In genomic region chr11:100980156-100980555, GRCh38 we compare ENCODE assay signal across 10 cellular contexts.
DNase-seq lines count a peak whose midpoint lies in the region; ATAC-seq and TF ChIP-seq lines count a peak whose summit lies in the region.
"Had no signal": no experiment of that assay in that cellular context is flagged by ENCODE, and none has a peak within 500 bp of the region (broad histone marks: within the 10 kb centered on the region; RNA-seq: fewer than 3 reads in every experiment).

No MANE protein-coding gene starts in this region.

- no peak overlapping the region for H3K9ac ChIP-seq in SK-N-SH
- H3K9ac ChIP-seq: BLaER1 had no signal

- BruUV-seq in Panc1 (replicated peaks; lab: Mats Ljungman, UMichigan) (no TSS peak), Calu3 (replicated peaks; lab: Mats Ljungman, UMichigan) (no TSS peak)

- in situ Hi-C loops in Panc1 (cut with HindIII; ENCODE audit: low pct_unique_long_range_greater_than_20kb, low sequenced_read_pairs) = no loop called here

- TF ChIP-seq RAD21 in SK-N-SH (IDR thresholded peaks at IDR 0.05; ENCODE audit: low read length) = 0 out of 2 replicates have a peak, but pooled peaks have one; percentile 9

- H3K27ac Mint-ChIP-seq in type B pancreatic cell (no peak overlapping the region), Calu3 (ENCODE audit: unreplicated experiment) (no peak overlapping the region)

- no peak overlapping the region for H3K27ac ChIP-seq in SK-N-SH (ENCODE audit: low read depth in 2 of 2, low read length in 1 of 2)
- no peak overlapping the region for H3K27ac ChIP-seq in Panc1 (ENCODE audit: low read length)
- H3K27ac ChIP-seq: BLaER1 had no signal

- H3K9me3 ChIP-seq in SK-N-SH (no peaks in the 10 kb centered on the region), Panc1 (ENCODE audit: control insufficient read depth, insufficient read depth, low read depth, low read length) (no peaks in the 10 kb centered on the region)
- H3K9me3 ChIP-seq: BLaER1 had no signal

- POLR2A ChIA-PET in SK-N-SH (lab: Yijun Ruan, JAX) = no interaction called here
- POLR2A ChIA-PET in Panc1 (lab: Charles Lee) = no interaction called here

- no peaks in the 10 kb centered on the region for H3K9me3 Mint-ChIP-seq in type B pancreatic cell
- H3K9me3 Mint-ChIP-seq in Calu3 (ENCODE audit: low read depth, unreplicated experiment) = no peaks in the 10 kb centered on the region

- H3K36me3 ChIP-seq in SK-N-SH (replicated peaks in 1 of 2; ENCODE audit: control insufficient read depth in 1 of 2, insufficient read depth in 2 of 2, low read length in 1 of 2) (no peaks in the 10 kb centered on the region), Panc1 (ENCODE audit: control insufficient read depth, insufficient read depth, low read length) (no peaks in the 10 kb centered on the region)

- H3K4me1 ChIP-seq in SK-N-SH (ENCODE audit: control insufficient read depth in 1 of 2, insufficient read depth in 2 of 2, low read depth in 1 of 2, low read length in 1 of 2) = no peaks in the 10 kb centered on the region
- no peaks in the 10 kb centered on the region for H3K4me1 ChIP-seq in Panc1 (ENCODE audit: control insufficient read depth, insufficient read depth, low read length)
- H3K4me1 ChIP-seq: BLaER1 had no signal

- no peaks in the 10 kb centered on the region for H3K9me2 ChIP-seq in SK-N-SH

- H4K20me1 ChIP-seq in SK-N-SH (ENCODE audit: insufficient read depth) = no peaks in the 10 kb centered on the region
- H4K20me1 ChIP-seq: BLaER1 had no signal

- H3K4me2 ChIP-seq in SK-N-SH = no peak overlapping the region
- H3K4me2 ChIP-seq: BLaER1 had no signal

- no peak overlapping the region for H3K4me3 ChIP-seq in SK-N-SH (ENCODE audit: low read depth in 2 of 2, low read length in 1 of 2)
- H3K4me3 ChIP-seq in Panc1 (ENCODE audit: low read depth in 2 of 2, low read length in 2 of 2) = no peak overlapping the region
- H3K4me3 ChIP-seq in fibroblast of pulmonary artery (replicated peaks; ENCODE audit: low read depth, low read length) = no peak overlapping the region
- H3K4me3 ChIP-seq: BLaER1 had no signal

- intact Hi-C loops in Panc1 (cut with micrococcal nuclease; ENCODE audit: unreplicated experiment) (no loop called here), Calu3 (cut with micrococcal nuclease; ENCODE audit: unreplicated experiment) (loop anchor here (10.0 kb wide), 1 partner anchor 455 kb away; no protein-coding TSS in a partner anchor)

- CTCF ChIA-PET in SK-N-SH (lab: Yijun Ruan, JAX) (interaction anchor here (0.8 kb wide), 1 partner anchor 28 kb away, joined by 3 read pairs; no protein-coding TSS in a partner anchor), Panc1 (lab: Charles Lee) (interaction anchor here (0.5 to 0.7 kb wide), 2 partner anchors 263 to 991 kb away, joined by 3 to 12 read pairs; no protein-coding TSS in a partner anchor), Calu3 (lab: Charles Lee) (no interaction called here)

- DNase-seq in SK-N-SH (no peak), Panc1 (ENCODE audit: low read depth, low spot score) (no peak), fibroblast of pulmonary artery (ENCODE audit: low read depth) (peak; percentile 39), type B pancreatic cell (ENCODE audit: extremely low spot score, unreplicated experiment) (no peak), Calu3 (no peak), NCI-H1436 (lab: John Stamatoyannopoulos, UW) (no peak)
- DNase-seq: activated CD4-positive, alpha-beta T cell treated with anti-CD3 and anti-CD28 coated beads, Interleukin-2, amount 50 U/mL, for 48 hours had no signal

- H3F3A ChIP-seq in SK-N-SH (replicated peaks; ENCODE audit: insufficient read depth) = no peaks in the 10 kb centered on the region

- H3K36me3 Mint-ChIP-seq in type B pancreatic cell (peaks cover 8% of the 10 kb centered on the region), Calu3 (ENCODE audit: insufficient read depth, unreplicated experiment) (no peaks in the 10 kb centered on the region)

- H3K27me3 Mint-ChIP-seq in type B pancreatic cell = no peaks in the 10 kb centered on the region
- no peaks in the 10 kb centered on the region for H3K27me3 Mint-ChIP-seq in Calu3 (ENCODE audit: unreplicated experiment)

- H3K27me3 ChIP-seq in SK-N-SH (ENCODE audit: insufficient read depth) (no peaks in the 10 kb centered on the region), Panc1 (ENCODE audit: control insufficient read depth, insufficient read depth, low read length) (no peaks in the 10 kb centered on the region)
- H3K27me3 ChIP-seq: BLaER1 had no signal

- no peak overlapping the region for H2AFZ ChIP-seq in SK-N-SH (ENCODE audit: low read depth)

- ATAC-seq in SK-N-SH treated with all-trans-retinoic acid at 6 μM for 48 hours (no peak), Panc1 (no peak), HG03342 (IDR thresholded peaks at IDR 0.05; ENCODE audit: unreplicated experiment) (no peak)

- H3K4me1 Mint-ChIP-seq in type B pancreatic cell (ENCODE audit: unreplicated experiment) (no peaks in the 10 kb centered on the region), Calu3 (ENCODE audit: low read depth, unreplicated experiment) (no peaks in the 10 kb centered on the region)

- peak; percentile 45 for TF ChIP-seq CTCF in SK-N-SH (IDR thresholded peaks at IDR 0.05)
- peak; percentile 53; the same call in 1 of the 2 replicates for TF ChIP-seq CTCF in Panc1 (IDR thresholded peaks at IDR 0.05)
- peak; percentile 43 for TF ChIP-seq CTCF in fibroblast of pulmonary artery (IDR thresholded peaks at IDR 0.05; ENCODE audit: low read length, missing control alignments)
- peak; percentile 49 for TF ChIP-seq CTCF in type B pancreatic cell (conservative IDR thresholded peaks at IDR 0.05)
- no peak for TF ChIP-seq CTCF in Calu3 (IDR thresholded peaks at IDR 0.05; ENCODE audit: unreplicated experiment)

- H3K4me3 Mint-ChIP-seq in type B pancreatic cell (no peak overlapping the region), Calu3 (ENCODE audit: low read depth, unreplicated experiment) (no peak overlapping the region)

- no peak for TF ChIP-seq EP300 in SK-N-SH (IDR thresholded peaks at IDR 0.05; ENCODE audit: borderline replicate concordance in 1 of 2, low read depth in 1 of 2, low read length in 1 of 2)

- no peaks in the 10 kb centered on the region for H3K79me2 ChIP-seq in SK-N-SH (ENCODE audit: insufficient read depth)

- WGBS in SK-N-SH (ENCODE audit: low lambda C conversion rate) = 9% methylated on average over 3 of the region's 3 CpGs

TF ChIP-seq in SK-N-SH, 30 proteins besides CTCF, POLR2A, EP300 and RAD21 (continues in another document):
- TF ChIP-seq SIN3A (IDR thresholded peaks at IDR 0.05; ENCODE audit: borderline replicate concordance, low read depth, low read length) (no peak), RFX5 (IDR thresholded peaks at IDR 0.05; ENCODE audit: low read length) (no peak), FOXJ3 (CRISPR knock-in tag; IDR thresholded peaks at IDR 0.05) (no peak), NFIC (IDR thresholded peaks at IDR 0.05; ENCODE audit: borderline replicate concordance) (no peak), USF2 (IDR thresholded peaks at IDR 0.05; ENCODE audit: borderline replicate concordance, low read depth, low read length) (no peak), JUND (IDR thresholded peaks at IDR 0.05) (no peak), ELF1 (IDR thresholded peaks at IDR 0.05) (no peak)

TF ChIP-seq in SK-N-SH treated with all-trans-retinoic acid at 6 μM for 48 hours, 23 proteins besides CTCF, POLR2A, EP300 and RAD21:
- TF ChIP-seq OSR1 (CRISPR knock-in tag; IDR thresholded peaks at IDR 0.05) (no peak), PPARA (CRISPR knock-in tag; IDR thresholded peaks at IDR 0.05; ENCODE audit: borderline replicate concordance) (no peak), TOX (CRISPR knock-in tag; IDR thresholded peaks at IDR 0.05; ENCODE audit: borderline replicate concordance) (no peak), GLIS3 (CRISPR knock-in tag; IDR thresholded peaks at IDR 0.05) (no peak), ESRRG (CRISPR knock-in tag; IDR thresholded peaks at IDR 0.05) (no peak), ZNF8 (CRISPR knock-in tag; IDR thresholded peaks at IDR 0.05) (no peak), ARNTL (CRISPR knock-in tag; IDR thresholded peaks at IDR 0.05; ENCODE audit: borderline replicate concordance, low read depth) (no peak), ZNF565 (CRISPR knock-in tag; conservative IDR thresholded peaks at IDR 0.05; ENCODE audit: low read depth) (no peak)
